ENCODE assay signal across 8 cellular contexts in genomic region chr3:161560006-161560637, GRCh38.
DNase-seq lines count a peak whose midpoint lies in the region; ATAC-seq and TF ChIP-seq lines count a peak whose summit lies in the region.

No MANE protein-coding gene starts in this region.

- H3K27ac ChIP-seq in testis = no peak overlapping the region

- DNase-seq in BE2C (peak; percentile 54), NCI-H146 (lab: John Stamatoyannopoulos, UW) (peak; percentile 55), amygdala (lab: John Stamatoyannopoulos, UW) (peak in 45 of 56 donors; percentile 3 to 75 (median 23)), hippocampal formation (lab: John Stamatoyannopoulos, UW) (peak; percentile 51 to 61), testis (peak; percentile 66), NCI-H2227 treated with DMSO at 0.1 percent for 48 hours (lab: John Stamatoyannopoulos, UW) (no peak)

- 12 to 13% methylated on average over 14 of the region's 14 CpGs for WGBS in testis, 2 donors

- H3K27me3 ChIP-seq in BE2C (no peaks in the 10 kb centered on the region), testis (no peaks in the 10 kb centered on the region)

- H3K36me3 ChIP-seq in BE2C (no peaks in the 10 kb centered on the region), testis (ENCODE audit: low read depth, missing control alignments) (no peaks in the 10 kb centered on the region)

- H3K4me1 ChIP-seq in BE2C = no peaks in the 10 kb centered on the region
- H3K4me1 ChIP-seq in testis = no peaks in the 10 kb centered on the region

- peak; percentile 61 for ATAC-seq in GM18907 (IDR thresholded peaks at IDR 0.05; ENCODE audit: unreplicated experiment)
- ATAC-seq in HG03354 (IDR thresholded peaks at IDR 0.05; ENCODE audit: poor library complexity, severe bottlenecking, unreplicated experiment) = no peak

- TF ChIP-seq CTCF in BE2C (IDR thresholded peaks at IDR 0.05; ENCODE audit: low read depth, low read length) (peak; percentile 84), testis (IDR thresholded peaks at IDR 0.05) (peak in 2 of 3 experiments; percentile 35 to 49)

- H3K4me3 ChIP-seq in BE2C (ENCODE audit: low read depth, low read length) (no peak overlapping the region), testis (no peak overlapping the region)

- TF ChIP-seq POLR2A in testis (IDR thresholded peaks at IDR 0.05) = no peak

- intact Hi-C loops in testis (cut with DNase I; ENCODE audit: low total_unique reads) = no loop called here

- no peaks in the 10 kb centered on the region for H3K9me3 ChIP-seq in BE2C
- no peaks in the 10 kb centered on the region for H3K9me3 ChIP-seq in testis
